ENCODE assay signal across 8 cellular contexts in the genomic region with DNA sequence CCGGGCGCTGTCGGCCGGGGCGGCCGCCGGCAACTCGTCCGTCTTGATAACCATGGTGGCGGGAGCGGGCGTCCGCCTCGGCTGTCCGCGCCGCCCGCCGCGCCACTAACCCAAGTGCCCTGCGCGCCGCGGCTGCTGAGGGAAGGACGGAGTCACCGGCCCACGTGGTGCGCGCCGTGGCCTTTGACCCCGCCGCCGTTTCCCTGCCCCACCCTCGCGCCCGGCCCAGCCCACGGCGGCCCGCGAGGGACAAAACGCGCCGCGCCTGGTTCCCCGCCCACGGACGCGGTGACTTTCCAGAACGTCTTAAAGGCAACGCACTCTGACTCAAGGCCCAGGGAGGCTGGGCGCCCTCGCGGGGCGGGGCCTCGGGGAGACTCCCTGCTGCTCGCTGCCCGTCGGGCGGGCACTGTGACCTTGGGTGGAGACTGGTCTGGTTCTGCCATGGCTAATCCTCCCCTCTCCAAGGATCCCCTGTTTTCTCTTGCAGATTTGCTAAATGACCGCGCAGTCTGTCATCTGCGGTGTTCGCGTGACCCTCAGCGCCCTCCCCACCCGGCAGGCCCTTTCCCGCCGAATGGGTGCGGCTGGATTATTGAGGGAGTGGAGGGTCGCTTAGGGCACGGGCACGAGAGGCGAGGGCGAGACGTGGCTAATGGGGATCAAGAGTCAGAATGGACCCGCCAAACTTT. TPM values are rescaled to one million over a fixed set of nuclear protein-coding genes. Genes with fewer than 3 reads are reported as not detected.
DNase-seq lines count a peak whose midpoint lies in the region; ATAC-seq and TF ChIP-seq lines count a peak whose summit lies in the region.

A gene with protein sequence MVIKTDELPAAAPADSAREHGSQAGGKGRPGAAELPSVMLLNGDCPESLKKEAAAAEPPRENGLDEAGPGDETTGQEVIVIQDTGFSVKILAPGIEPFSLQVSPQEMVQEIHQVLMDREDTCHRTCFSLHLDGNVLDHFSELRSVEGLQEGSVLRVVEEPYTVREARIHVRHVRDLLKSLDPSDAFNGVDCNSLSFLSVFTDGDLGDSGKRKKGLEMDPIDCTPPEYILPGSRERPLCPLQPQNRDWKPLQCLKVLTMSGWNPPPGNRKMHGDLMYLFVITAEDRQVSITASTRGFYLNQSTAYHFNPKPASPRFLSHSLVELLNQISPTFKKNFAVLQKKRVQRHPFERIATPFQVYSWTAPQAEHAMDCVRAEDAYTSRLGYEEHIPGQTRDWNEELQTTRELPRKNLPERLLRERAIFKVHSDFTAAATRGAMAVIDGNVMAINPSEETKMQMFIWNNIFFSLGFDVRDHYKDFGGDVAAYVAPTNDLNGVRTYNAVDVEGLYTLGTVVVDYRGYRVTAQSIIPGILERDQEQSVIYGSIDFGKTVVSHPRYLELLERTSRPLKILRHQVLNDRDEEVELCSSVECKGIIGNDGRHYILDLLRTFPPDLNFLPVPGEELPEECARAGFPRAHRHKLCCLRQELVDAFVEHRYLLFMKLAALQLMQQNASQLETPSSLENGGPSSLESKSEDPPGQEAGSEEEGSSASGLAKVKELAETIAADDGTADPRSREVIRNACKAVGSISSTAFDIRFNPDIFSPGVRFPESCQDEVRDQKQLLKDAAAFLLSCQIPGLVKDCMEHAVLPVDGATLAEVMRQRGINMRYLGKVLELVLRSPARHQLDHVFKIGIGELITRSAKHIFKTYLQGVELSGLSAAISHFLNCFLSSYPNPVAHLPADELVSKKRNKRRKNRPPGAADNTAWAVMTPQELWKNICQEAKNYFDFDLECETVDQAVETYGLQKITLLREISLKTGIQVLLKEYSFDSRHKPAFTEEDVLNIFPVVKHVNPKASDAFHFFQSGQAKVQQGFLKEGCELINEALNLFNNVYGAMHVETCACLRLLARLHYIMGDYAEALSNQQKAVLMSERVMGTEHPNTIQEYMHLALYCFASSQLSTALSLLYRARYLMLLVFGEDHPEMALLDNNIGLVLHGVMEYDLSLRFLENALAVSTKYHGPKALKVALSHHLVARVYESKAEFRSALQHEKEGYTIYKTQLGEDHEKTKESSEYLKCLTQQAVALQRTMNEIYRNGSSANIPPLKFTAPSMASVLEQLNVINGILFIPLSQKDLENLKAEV (N-terminal part only) (minus strand): TSS at position 157 of the 692 bp plus-strand sequence. CDS start 103 bp downstream, at position 54.

- peak within 1 kb of the TSS; percentile 61 for H3K9ac ChIP-seq in fibroblast of lung (ENCODE audit: insufficient read depth, low read length)

- H3K9me2 ChIP-seq in DOHH2 (replicated peaks; ENCODE audit: control insufficient read depth, low read length), result no peaks in the 10 kb centered on the region

- H3K4me1 ChIP-seq in DOHH2 (ENCODE audit: control insufficient read depth, low read length), result peaks cover 34% of the 10 kb centered on the region
- H3K4me1 ChIP-seq in fibroblast of lung (ENCODE audit: control insufficient read depth, extremely low read depth, insufficient read depth, low read length), result peaks cover 11% of the 10 kb centered on the region

- H3F3A ChIP-seq in DOHH2 (ENCODE audit: control insufficient read depth, insufficient read depth), result no peaks in the 10 kb centered on the region

- peak; percentile 67 for ATAC-seq in GM21786 (IDR thresholded peaks at IDR 0.05; ENCODE audit: unreplicated experiment)
- ATAC-seq in naive thymus-derived CD8-positive, alpha-beta T cell, result peak; percentile 92 to 93
- peak; percentile 88 to 89 for ATAC-seq in stimulated activated naive B cell treated with anti-CD40 and anti-IgM and Interleukin-4, amounts not matched to agents 10 μg/mL and 1 μg/mL and 100 μg/mL, for 72 hours (replicated peaks)

- H3K9me3 ChIP-seq in DOHH2 (ENCODE audit: control insufficient read depth, insufficient read depth, low read length) (no peaks in the 10 kb centered on the region), KOPT-K1 (ENCODE audit: insufficient read depth, low read length, poor library complexity, severe bottlenecking) (no peaks in the 10 kb centered on the region), fibroblast of lung (ENCODE audit: control insufficient read depth, insufficient read depth, low read depth, low read length) (no peaks in the 10 kb centered on the region)

- TF ChIP-seq CTCF in DOHH2 (IDR thresholded peaks at IDR 0.05; ENCODE audit: low read depth, low read length, poor library complexity, severe bottlenecking), result no peak
- no peak for TF ChIP-seq CTCF in fibroblast of lung (conservative IDR thresholded peaks at IDR 0.05 in 1 of 2, IDR thresholded peaks at IDR 0.05 in 1 of 2; ENCODE audit: low read depth in 1 of 2, low read length in 2 of 2)

- peak within 1 kb of the TSS; percentile 98 for H2AFZ ChIP-seq in fibroblast of lung (ENCODE audit: low read length)

- peak within 1 kb of the TSS; percentile 69 to 92 (median 86) for H3K27ac Mint-ChIP-seq in naive thymus-derived CD8-positive, alpha-beta T cell
- H3K27ac Mint-ChIP-seq in stimulated activated naive B cell treated with anti-CD40 and anti-IgM and Interleukin-4, amounts not matched to agents 10 μg/mL and 1 μg/mL and 100 μg/mL, for 72 hours, result peak within 1 kb of the TSS; percentile 96

- peak within 1 kb of the TSS; percentile 95 for H3K4me3 ChIP-seq in DOHH2 (ENCODE audit: low read length)
- H3K4me3 ChIP-seq in fibroblast of lung (replicated peaks in 1 of 4; ENCODE audit: control extremely low read depth in 1 of 4, insufficient read depth in 1 of 4, low read depth in 3 of 4, low read length in 4 of 4), result peak within 1 kb of the TSS; percentile 69 to 91 (median 80)

- peak within 1 kb of the TSS; percentile 80 to 93 (median 87) for H3K4me3 Mint-ChIP-seq in naive thymus-derived CD8-positive, alpha-beta T cell
- H3K4me3 Mint-ChIP-seq in stimulated activated naive B cell treated with anti-CD40 and anti-IgM and Interleukin-4, amounts not matched to agents 10 μg/mL and 1 μg/mL and 100 μg/mL, for 72 hours, result peak within 1 kb of the TSS; percentile 93 to 94

- H3K27ac ChIP-seq in DOHH2 (ENCODE audit: low read depth, low read length), result peak within 1 kb of the TSS; percentile 46
- H3K27ac ChIP-seq in KOPT-K1 (ENCODE audit: low read depth, low read length, poor library complexity, severe bottlenecking), result peak within 1 kb of the TSS; percentile 85
- H3K27ac ChIP-seq in fibroblast of lung (ENCODE audit: insufficient read depth, low read length), result peak within 1 kb of the TSS; percentile 67

- H3K27me3 ChIP-seq in DOHH2 (ENCODE audit: control insufficient read depth, low read length) (no peaks in the 10 kb centered on the region), fibroblast of lung (ENCODE audit: control insufficient read depth, insufficient read depth, low read length) (no peaks in the 10 kb centered on the region)

- no peaks in the 10 kb centered on the region for H3K36me3 Mint-ChIP-seq in naive thymus-derived CD8-positive, alpha-beta T cell
- peaks cover 7 to 8% of the 10 kb centered on the region in 2 donors for H3K36me3 Mint-ChIP-seq in stimulated activated naive B cell treated with anti-CD40 and anti-IgM and Interleukin-4, amounts not matched to agents 10 μg/mL and 1 μg/mL and 100 μg/mL, for 72 hours

- H3K4me2 ChIP-seq in DOHH2 (ENCODE audit: low read length), result peak within 1 kb of the TSS; percentile 100
- H3K4me2 ChIP-seq in fibroblast of lung (ENCODE audit: extremely low read depth, insufficient read depth, low read length), result peak within 1 kb of the TSS; percentile 93

- peaks cover 21% of the 10 kb centered on the region for H4K20me1 ChIP-seq in DOHH2 (ENCODE audit: control insufficient read depth, insufficient read depth, low read depth, low read length)
- no peaks in the 10 kb centered on the region for H4K20me1 ChIP-seq in fibroblast of lung (ENCODE audit: control insufficient read depth, extremely low read depth, insufficient read depth, low read length)

- DNase-seq in RPMI8226, result peak; percentile 95
- peak; percentile 94 to 96 for DNase-seq in activated T-helper 1 cell treated with anti-CD3 and anti-CD28 coated beads, Interleukin-2, amount 50 U/mL, for 16 hours (ENCODE audit: low read depth in 1 of 2, low spot score in 1 of 2)
- DNase-seq in fibroblast of lung (ENCODE audit: low read depth in 2 of 2), result peak; percentile 97
- peak; percentile 91 to 96 (median 94) for DNase-seq in naive thymus-derived CD8-positive, alpha-beta T cell
- DNase-seq in stimulated activated naive B cell treated with anti-CD40 and anti-IgM and Interleukin-4, amounts not matched to agents 10 μg/mL and 1 μg/mL and 100 μg/mL, for 72 hours, result peak; percentile 98

- H3K79me2 ChIP-seq in DOHH2 (ENCODE audit: control insufficient read depth, low read length) (peaks cover 65% of the 10 kb centered on the region), fibroblast of lung (ENCODE audit: control insufficient read depth, insufficient read depth, low read length) (peaks cover 45% of the 10 kb centered on the region)

- H3K9me3 Mint-ChIP-seq in naive thymus-derived CD8-positive, alpha-beta T cell, result no peaks in the 10 kb centered on the region
- no peaks in the 10 kb centered on the region for H3K9me3 Mint-ChIP-seq in stimulated activated naive B cell treated with anti-CD40 and anti-IgM and Interleukin-4, amounts not matched to agents 10 μg/mL and 1 μg/mL and 100 μg/mL, for 72 hours

- H3K36me3 ChIP-seq in DOHH2 (ENCODE audit: control insufficient read depth, low read length), result peaks cover 31% of the 10 kb centered on the region
- H3K36me3 ChIP-seq in KOPT-K1 (ENCODE audit: insufficient read depth, low read length), result no peaks in the 10 kb centered on the region
- H3K36me3 ChIP-seq in fibroblast of lung (ENCODE audit: control insufficient read depth, insufficient read depth, low read length), result no peaks in the 10 kb centered on the region

- POLR2A ChIA-PET in naive thymus-derived CD8-positive, alpha-beta T cell (lab: Charles Lee), result no interaction called here

- H3K4me1 Mint-ChIP-seq in naive thymus-derived CD8-positive, alpha-beta T cell, result peaks cover 28 to 48% (median 42%) of the 10 kb centered on the region in 4 donors
- H3K4me1 Mint-ChIP-seq in stimulated activated naive B cell treated with anti-CD40 and anti-IgM and Interleukin-4, amounts not matched to agents 10 μg/mL and 1 μg/mL and 100 μg/mL, for 72 hours, result peaks cover 35 to 42% of the 10 kb centered on the region in 2 donors

- H3K27me3 Mint-ChIP-seq in naive thymus-derived CD8-positive, alpha-beta T cell, result no peaks in the 10 kb centered on the region
- no peaks in the 10 kb centered on the region for H3K27me3 Mint-ChIP-seq in stimulated activated naive B cell treated with anti-CD40 and anti-IgM and Interleukin-4, amounts not matched to agents 10 μg/mL and 1 μg/mL and 100 μg/mL, for 72 hours

RNA-seq across cellular contexts. Expression of the gene that starts here (rescaled TPM):
- 28.2 and 29.4 TPM in 2 replicates for total RNA-seq in fibroblast of lung
- polyA plus RNA-seq in fibroblast of lung, result 10.5 and 19.2 TPM in 2 replicates
- polyA plus RNA-seq in fibroblast of lung (2012), result 24.1 and 40.5 TPM in 2 replicates
- polyA minus RNA-seq in fibroblast of lung (ENCODE audit: low replicate concordance), result 23.8 and 41.2 TPM in 2 replicates
- total RNA-seq in naive thymus-derived CD8-positive, alpha-beta T cell, result 10 to 100 TPM; 48.6 to 57.1 TPM
- 10 to 100 TPM in 1 of 3 donors, 1 to 10 TPM in 2; 8.2 to 15.3 (median 8.7) TPM for polyA plus RNA-seq in naive thymus-derived CD8-positive, alpha-beta T cell

Comparison
In these comparisons a context has a peak if more than half of its experiments do, and no peak if none do; other contexts are left out.
1. Peak in every context shown above with its lines: DNase-seq, ATAC-seq, H3K4me3 ChIP-seq and H3K27ac ChIP-seq.